Comparison of ENCODE assay signal across 18 cellular contexts in genomic region chr1:14320518-14320917, GRCh38.
A peak's percentile ranks its signal among the peaks of the same experiment; 100 is the strongest.
DNase-seq lines count a peak whose midpoint lies in the region; ATAC-seq and TF ChIP-seq lines count a peak whose summit lies in the region.
"Had no signal": no experiment of that assay in that cellular context is flagged by ENCODE, and none has a peak within 500 bp of the region (broad histone marks: within the 10 kb centered on the region; RNA-seq: fewer than 3 reads in every experiment).

No MANE protein-coding gene starts in this region.

- POLR2A ChIA-PET in naive thymus-derived CD8-positive, alpha-beta T cell (lab: Charles Lee) = no interaction called here

- DNase-seq in activated T-cell treated with anti-CD3 and anti-CD28 coated beads, Interleukin-2, amount 50 U/mL, for 72 hours = no peak
- no peak for DNase-seq in activated T-cell treated with anti-CD3 and anti-CD28 coated beads, Interleukin-2, amount 50 U/mL, for 48 hours
- peak; percentile 60 for DNase-seq in NCI-H2107 (lab: John Stamatoyannopoulos, UW)
- peak; percentile 96 for DNase-seq in astrocyte of the spinal cord (ENCODE audit: low read depth, low spot score)
- DNase-seq in naive thymus-derived CD8-positive, alpha-beta T cell = no peak
- DNase-seq in SK-N-DZ (ENCODE audit: low spot score) = no peak
- no peak for DNase-seq in erythroblast (lab: John Stamatoyannopoulos, UW)
- DNase-seq: activated T-cell treated with anti-CD3 and anti-CD28 coated beads, Interleukin-2, amount 50 U/mL, for 4 hours; colonic mucosa; DMS153; left lung; NCI-H2171 treated with DMSO at 0.1 percent for 48 hours; stimulated activated CD4-positive, alpha-beta T cell treated with anti-CD3 and anti-CD28 coated beads, Interleukin-12 subunit alpha, Interleukin-12 subunit beta, amount 100 ng/mL, for 4 hours; uterus; WERI-Rb-1 had no signal

- H3K36me3 Mint-ChIP-seq in activated T-cell treated with anti-CD3 and anti-CD28 coated beads, Interleukin-2, amount 50 U/mL, for 72 hours (ENCODE audit: insufficient read depth in 2 of 2) = peaks cover 0 to 1% of the 10 kb centered on the region in 2 donors
- H3K36me3 Mint-ChIP-seq in naive thymus-derived CD8-positive, alpha-beta T cell = peaks cover 0 to 4% (median 0%) of the 10 kb centered on the region in 3 donors
- H3K36me3 Mint-ChIP-seq: neural progenitor cell had no signal

- H3K4me3 ChIP-seq in astrocyte of the spinal cord (ENCODE audit: low read depth, low read length) = no peak overlapping the region
- H3K4me3 ChIP-seq: colonic mucosa, left lung, neural progenitor cell, uterus had no signal

- TF ChIP-seq POLR2A in erythroblast (IDR thresholded peaks at IDR 0.05; ENCODE audit: low read length) = no peak

- in situ Hi-C loops in astrocyte of the spinal cord (cut with HindIII; ENCODE audit: low sequenced_read_pairs) = no loop called here

- peak overlapping the region in 1 of 2 donors; percentile 57 for H3K4me3 Mint-ChIP-seq in activated T-cell treated with anti-CD3 and anti-CD28 coated beads, Interleukin-2, amount 50 U/mL, for 72 hours
- peak overlapping the region in 6 of 10 donors; percentile 30 to 63 (median 55) for H3K4me3 Mint-ChIP-seq in naive thymus-derived CD8-positive, alpha-beta T cell
- H3K4me3 Mint-ChIP-seq: activated T-cell treated with anti-CD3 and anti-CD28 coated beads, Interleukin-2, amount 50 U/mL, for 4 hours; neural progenitor cell had no signal

- peaks cover 0 to 6% of the 10 kb centered on the region in 2 donors for H3K9me3 Mint-ChIP-seq in activated T-cell treated with anti-CD3 and anti-CD28 coated beads, Interleukin-2, amount 50 U/mL, for 72 hours
- H3K9me3 Mint-ChIP-seq in naive thymus-derived CD8-positive, alpha-beta T cell = peaks cover 0 to 13% (median 0%) of the 10 kb centered on the region in 9 donors
- H3K9me3 Mint-ChIP-seq: neural progenitor cell had no signal

- peak overlapping the region; percentile 2 for H3K27ac Mint-ChIP-seq in activated T-cell treated with anti-CD3 and anti-CD28 coated beads, Interleukin-2, amount 50 U/mL, for 72 hours
- H3K27ac Mint-ChIP-seq in naive thymus-derived CD8-positive, alpha-beta T cell = peak overlapping the region in 5 of 10 donors; percentile 17 to 73 (median 53)
- H3K27ac Mint-ChIP-seq: neural progenitor cell had no signal

- peaks cover 10% of the 10 kb centered on the region for H3K4me1 Mint-ChIP-seq in activated T-cell treated with anti-CD3 and anti-CD28 coated beads, Interleukin-2, amount 50 U/mL, for 72 hours (ENCODE audit: low read depth)
- H3K4me1 Mint-ChIP-seq in naive thymus-derived CD8-positive, alpha-beta T cell = peaks cover 2 to 11% (median 7%) of the 10 kb centered on the region in 4 donors
- H3K4me1 Mint-ChIP-seq: neural progenitor cell had no signal

- ATAC-seq in activated T-cell treated with anti-CD3 and anti-CD28 coated beads, Interleukin-2, amount 50 U/mL, for 72 hours (replicated peaks in 1 of 2) = peak in 1 of 2 donors; percentile 28
- ATAC-seq in naive thymus-derived CD8-positive, alpha-beta T cell = no peak
- ATAC-seq in HG03439 (IDR thresholded peaks at IDR 0.05; ENCODE audit: unreplicated experiment) = no peak
- ATAC-seq: left lung, Right ventricle myocardium inferior had no signal

- peaks cover 15% of the 10 kb centered on the region for H3K27me3 Mint-ChIP-seq in activated T-cell treated with anti-CD3 and anti-CD28 coated beads, Interleukin-2, amount 50 U/mL, for 72 hours (ENCODE audit: low read depth)
- peaks cover 0 to 13% (median 3%) of the 10 kb centered on the region in 5 donors for H3K27me3 Mint-ChIP-seq in naive thymus-derived CD8-positive, alpha-beta T cell

- no peak for TF ChIP-seq CTCF in astrocyte of the spinal cord (IDR thresholded peaks at IDR 0.05; ENCODE audit: low read depth, low read length)

Comparison
In these comparisons a context has a peak if more than half of its experiments do, and no peak if none do; other contexts are left out.
1. DNase-seq: peak in NCI-H2107 (single experiment) and astrocyte of the spinal cord (single experiment); none in activated T-cell treated with anti-CD3 and anti-CD28 coated beads, Interleukin-2, amount 50 U/mL, for 72 hours (0 of 2), activated T-cell treated with anti-CD3 and anti-CD28 coated beads, Interleukin-2, amount 50 U/mL, for 48 hours (0 of 2), naive thymus-derived CD8-positive, alpha-beta T cell (0 of 10), SK-N-DZ (single experiment) and erythroblast (0 of 2).